In the genomic region with DNA sequence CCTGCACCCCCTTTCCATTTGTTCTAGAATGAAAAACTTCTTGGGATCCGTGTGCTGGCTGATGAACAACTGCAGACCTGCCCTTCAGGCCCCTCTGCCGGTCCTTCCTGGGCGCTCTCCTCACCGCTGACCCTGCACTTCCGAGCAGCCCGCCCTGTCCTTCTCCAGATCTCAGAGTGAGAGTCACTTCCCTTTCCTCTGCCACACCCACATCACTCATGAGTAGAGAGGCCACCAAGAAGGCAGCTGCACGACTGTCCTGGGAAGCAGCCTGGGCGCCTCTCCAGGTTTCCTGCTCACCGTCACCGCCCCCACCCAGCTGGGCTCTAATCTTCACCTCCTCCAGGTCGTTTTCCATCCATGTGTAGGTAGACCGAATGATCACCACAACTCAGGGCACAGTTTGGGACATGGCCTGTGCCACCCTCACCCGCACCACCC, we compare ENCODE assay signal across 14 cellular contexts. TPM values are rescaled to one million over a fixed set of nuclear protein-coding genes. Genes with fewer than 3 reads are reported as not detected.
A peak's percentile ranks its signal among the peaks of the same experiment; 100 is the strongest.
DNase-seq lines count a peak whose midpoint lies in the region; ATAC-seq and TF ChIP-seq lines count a peak whose summit lies in the region.
"Had no signal": no experiment of that assay in that cellular context is flagged by ENCODE, and none has a peak within 500 bp of the region (broad histone marks: within the 10 kb centered on the region; RNA-seq: fewer than 3 reads in every experiment).

No MANE protein-coding gene starts in this region.

- H3K36me3 ChIP-seq in colonic mucosa (no peaks in the 10 kb centered on the region), sigmoid colon (peaks cover 0 to 20% (median 0%) of the 10 kb centered on the region in 4 donors)
- H3K36me3 ChIP-seq: neural progenitor cell, thoracic aorta had no signal

- no peak for TF ChIP-seq CTCF in colonic mucosa (IDR thresholded peaks at IDR 0.05)
- no peak for TF ChIP-seq CTCF in sigmoid colon (IDR thresholded peaks at IDR 0.05)

- TF ChIP-seq POLR2A in sigmoid colon (IDR thresholded peaks at IDR 0.05), result no peak
- no peak for TF ChIP-seq POLR2A in erythroblast (IDR thresholded peaks at IDR 0.05; ENCODE audit: low read length)

- H3K27ac ChIP-seq in colonic mucosa (no peak overlapping the region), sigmoid colon (no peak overlapping the region)
- H3K27ac ChIP-seq: neural progenitor cell, thoracic aorta had no signal

- no peaks in the 10 kb centered on the region for H3K9me3 ChIP-seq in colonic mucosa
- no peaks in the 10 kb centered on the region for H3K9me3 ChIP-seq in sigmoid colon
- H3K9me3 ChIP-seq: thoracic aorta had no signal

- H3K4me1 ChIP-seq in colonic mucosa (peaks cover 3% of the 10 kb centered on the region), sigmoid colon (no peaks in the 10 kb centered on the region)
- H3K4me1 ChIP-seq: neural progenitor cell had no signal

- DNase-seq in GF-D8 (lab: John Stamatoyannopoulos, UW) (peak; percentile 58), MV-4-11 (lab: John Stamatoyannopoulos, UW) (peak; percentile 82), colonic mucosa (peak; percentile 42), myocyte (ENCODE audit: low read depth) (peak; percentile 37), NCI-H2196 treated with DMSO at 0.1 percent for 48 hours (lab: John Stamatoyannopoulos, UW; ENCODE audit: unreplicated experiment) (no peak), sigmoid colon (no peak), erythroblast (lab: John Stamatoyannopoulos, UW) (no peak)
- DNase-seq: CD8-positive, alpha-beta T cell; glutamatergic neuron; NCI-H1436; NCI-H526 had no signal

- H3K4me3 ChIP-seq in colonic mucosa, result no peak overlapping the region
- no peak overlapping the region for H3K4me3 ChIP-seq in sigmoid colon
- H3K4me3 ChIP-seq: neural progenitor cell, thoracic aorta had no signal

- intact Hi-C loops in colonic mucosa (cut with DNase I) (no loop called here), sigmoid colon (cut with DNase I) (no loop called here)

- peak overlapping the region; percentile 20 to 44 for H3K9ac ChIP-seq in colonic mucosa (ENCODE audit: low read depth in 2 of 2, low read length in 2 of 2)
- H3K9ac ChIP-seq: neural progenitor cell had no signal

- TF ChIP-seq EP300 in sigmoid colon (IDR thresholded peaks at IDR 0.05), result no peak

- H3K27me3 ChIP-seq in colonic mucosa (no peaks in the 10 kb centered on the region), sigmoid colon (no peaks in the 10 kb centered on the region)
- H3K27me3 ChIP-seq: neural progenitor cell had no signal

- WGBS in sigmoid colon, 2 donors, result 20 to 69% methylated on average over 13 of the region's 13 CpGs

- no peak for ATAC-seq in GM21619 (IDR thresholded peaks at IDR 0.05; ENCODE audit: unreplicated experiment)
- ATAC-seq: CD8-positive, alpha-beta T cell had no signal

RNA-seq across cellular contexts. Expression of a gene that starts 35.0 kb away (rescaled TPM):
- total RNA-seq in colonic mucosa (10 to 100 TPM; 33.7 to 47.8 TPM), myocyte (53.9 and 69.9 TPM in 2 replicates), sigmoid colon (10 to 100 TPM; 21.8 to 33.8 (median 27.4) TPM)
- 50.2 TPM for polyA plus RNA-seq in myocyte (2012)
- 10 to 100 TPM; 24.0 to 50.4 (median 42.4) TPM for polyA plus RNA-seq in sigmoid colon

RNA-seq across cellular contexts. Expression of a gene that starts 53.0 kb away (rescaled TPM):
- total RNA-seq in colonic mucosa (10 to 100 TPM; 48.3 to 72.0 TPM), myocyte (0.19 and 0.31 TPM in 2 replicates), sigmoid colon (under 1 TPM in 1 of 4 donors, not detected in 3; 0.71 TPM)
- 0.14 TPM for polyA plus RNA-seq in myocyte (2012)
- 10 to 100 TPM; 32.4 to 65.3 (median 44.4) TPM for polyA plus RNA-seq in sigmoid colon
- total RNA-seq: CD8-positive, alpha-beta T cell; thoracic aorta had no signal

RNA-seq across cellular contexts. Expression of a gene that starts 56.1 kb away (rescaled TPM):
- 1 to 10 TPM; 6.1 to 7.1 TPM for total RNA-seq in colonic mucosa
- total RNA-seq in myocyte, result 1.3 and 1.5 TPM in 2 replicates
- 4.8 TPM for polyA plus RNA-seq in myocyte (2012)
- total RNA-seq in sigmoid colon, result 10 to 100 TPM in 1 of 4 donors, 1 to 10 TPM in 3; 4.3 to 12.2 (median 8.9) TPM
- polyA plus RNA-seq in sigmoid colon, result 1 to 10 TPM; 1.8 to 9.5 (median 1.8) TPM

RNA-seq across cellular contexts. Expression of a gene that starts 57.6 kb away (rescaled TPM):
- total RNA-seq in colonic mucosa (100 to 1,000 TPM in 1 of 2 donors, 10 to 100 TPM in 1; 94.4 to 146 TPM), myocyte (64.9 and 75.1 TPM in 2 replicates), sigmoid colon (10 to 100 TPM; 38.5 to 73.1 (median 57.9) TPM)
- 73.4 TPM for polyA plus RNA-seq in myocyte (2012)
- polyA plus RNA-seq in sigmoid colon, result 100 to 1,000 TPM in 2 of 3 donors, 10 to 100 TPM in 1; 95.2 to 162 (median 132) TPM

Comparison
In these comparisons a context has a peak if more than half of its experiments do, and no peak if none do; other contexts are left out.
1. DNase-seq: peak in GF-D8 (single experiment), MV-4-11 (single experiment), colonic mucosa (single experiment) and myocyte (single experiment); none in NCI-H2196 treated with DMSO at 0.1 percent for 48 hours (single experiment), sigmoid colon (single experiment) and erythroblast (0 of 2).
2. RNA of a gene that starts 53.0 kb away (total RNA-seq): 48.3 to 72.0 TPM in colonic mucosa; 0.19 to 0.31 TPM in myocyte and 0.71 TPM in sigmoid colon; every median in the first group is over 10 times any median in the second.